ENCODE assay signal across 1 cellular context in the genomic region with DNA sequence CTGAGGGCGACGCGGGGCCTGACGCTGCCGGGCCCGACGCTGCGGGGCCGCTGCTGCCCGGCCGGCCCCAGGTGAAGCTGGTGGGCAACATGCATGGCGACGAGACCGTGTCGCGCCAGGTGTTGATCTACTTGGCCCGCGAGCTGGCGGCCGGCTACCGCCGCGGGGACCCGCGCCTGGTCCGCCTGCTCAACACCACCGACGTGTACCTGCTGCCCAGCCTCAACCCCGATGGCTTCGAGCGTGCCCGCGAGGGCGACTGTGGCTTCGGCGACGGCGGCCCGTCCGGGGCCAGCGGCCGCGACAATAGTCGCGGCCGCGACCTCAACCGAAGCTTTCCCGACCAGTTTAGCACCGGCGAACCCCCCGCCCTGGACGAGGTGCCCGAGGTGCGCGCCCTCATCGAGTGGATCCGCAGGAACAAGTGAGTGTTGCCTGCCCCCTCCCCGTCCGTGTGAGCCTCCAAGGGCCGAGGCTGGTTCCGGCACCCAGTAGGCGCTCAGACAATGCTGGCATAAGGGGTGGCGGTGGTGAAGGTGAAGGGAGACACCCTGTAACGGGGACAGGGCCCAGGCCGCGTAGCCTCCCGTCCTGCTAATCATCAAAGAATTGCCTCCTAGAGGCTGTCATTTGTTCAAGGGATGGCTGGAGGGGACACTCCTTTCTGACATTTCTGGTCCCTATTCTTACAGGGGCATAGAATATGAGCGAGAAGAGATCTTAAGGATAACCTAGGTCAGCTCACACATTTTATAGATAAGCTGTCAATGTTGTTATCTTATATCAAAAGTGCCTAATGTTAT.
TF ChIP-seq lines count a peak whose summit lies in the region.

No MANE protein-coding gene starts in this region.

TF ChIP-seq in WTC11, 78 proteins besides CTCF, POLR2A, EP300 and RAD21 (continued from another document):
- TF ChIP-seq, protein P1, sequence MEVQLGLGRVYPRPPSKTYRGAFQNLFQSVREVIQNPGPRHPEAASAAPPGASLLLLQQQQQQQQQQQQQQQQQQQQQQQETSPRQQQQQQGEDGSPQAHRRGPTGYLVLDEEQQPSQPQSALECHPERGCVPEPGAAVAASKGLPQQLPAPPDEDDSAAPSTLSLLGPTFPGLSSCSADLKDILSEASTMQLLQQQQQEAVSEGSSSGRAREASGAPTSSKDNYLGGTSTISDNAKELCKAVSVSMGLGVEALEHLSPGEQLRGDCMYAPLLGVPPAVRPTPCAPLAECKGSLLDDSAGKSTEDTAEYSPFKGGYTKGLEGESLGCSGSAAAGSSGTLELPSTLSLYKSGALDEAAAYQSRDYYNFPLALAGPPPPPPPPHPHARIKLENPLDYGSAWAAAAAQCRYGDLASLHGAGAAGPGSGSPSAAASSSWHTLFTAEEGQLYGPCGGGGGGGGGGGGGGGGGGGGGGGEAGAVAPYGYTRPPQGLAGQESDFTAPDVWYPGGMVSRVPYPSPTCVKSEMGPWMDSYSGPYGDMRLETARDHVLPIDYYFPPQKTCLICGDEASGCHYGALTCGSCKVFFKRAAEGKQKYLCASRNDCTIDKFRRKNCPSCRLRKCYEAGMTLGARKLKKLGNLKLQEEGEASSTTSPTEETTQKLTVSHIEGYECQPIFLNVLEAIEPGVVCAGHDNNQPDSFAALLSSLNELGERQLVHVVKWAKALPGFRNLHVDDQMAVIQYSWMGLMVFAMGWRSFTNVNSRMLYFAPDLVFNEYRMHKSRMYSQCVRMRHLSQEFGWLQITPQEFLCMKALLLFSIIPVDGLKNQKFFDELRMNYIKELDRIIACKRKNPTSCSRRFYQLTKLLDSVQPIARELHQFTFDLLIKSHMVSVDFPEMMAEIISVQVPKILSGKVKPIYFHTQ (CRISPR knock-in tag; IDR thresholded peaks at IDR 0.05), result no peak
- TF ChIP-seq GRHL2 (CRISPR knock-in tag; IDR thresholded peaks at IDR 0.05; ENCODE audit: insufficient replicate concordance, severe bottlenecking) (no peak), NR1H2 (CRISPR knock-in tag; IDR thresholded peaks at IDR 0.05) (no peak), ZNF396 (CRISPR knock-in tag; IDR thresholded peaks at IDR 0.05; ENCODE audit: borderline replicate concordance) (no peak), OVOL2 (CRISPR knock-in tag; IDR thresholded peaks at IDR 0.05; ENCODE audit: borderline replicate concordance) (no peak), CREB1 (CRISPR knock-in tag; IDR thresholded peaks at IDR 0.05) (no peak), PRRX2 (CRISPR knock-in tag; IDR thresholded peaks at IDR 0.05) (no peak), KAT7 (CRISPR knock-in tag; IDR thresholded peaks at IDR 0.05; ENCODE audit: borderline replicate concordance) (no peak)
- TF ChIP-seq, protein P2, sequence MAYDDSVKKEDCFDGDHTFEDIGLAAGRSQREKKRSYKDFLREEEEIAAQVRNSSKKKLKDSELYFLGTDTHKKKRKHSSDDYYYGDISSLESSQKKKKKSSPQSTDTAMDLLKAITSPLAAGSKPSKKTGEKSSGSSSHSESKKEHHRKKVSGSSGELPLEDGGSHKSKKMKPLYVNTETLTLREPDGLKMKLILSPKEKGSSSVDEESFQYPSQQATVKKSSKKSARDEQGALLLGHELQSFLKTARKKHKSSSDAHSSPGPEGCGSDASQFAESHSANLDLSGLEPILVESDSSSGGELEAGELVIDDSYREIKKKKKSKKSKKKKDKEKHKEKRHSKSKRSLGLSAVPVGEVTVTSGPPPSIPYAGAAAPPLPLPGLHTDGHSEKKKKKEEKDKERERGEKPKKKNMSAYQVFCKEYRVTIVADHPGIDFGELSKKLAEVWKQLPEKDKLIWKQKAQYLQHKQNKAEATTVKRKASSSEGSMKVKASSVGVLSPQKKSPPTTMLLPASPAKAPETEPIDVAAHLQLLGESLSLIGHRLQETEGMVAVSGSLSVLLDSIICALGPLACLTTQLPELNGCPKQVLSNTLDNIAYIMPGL (CRISPR knock-in tag; IDR thresholded peaks at IDR 0.05), result no peak
- TF ChIP-seq, protein P3, sequence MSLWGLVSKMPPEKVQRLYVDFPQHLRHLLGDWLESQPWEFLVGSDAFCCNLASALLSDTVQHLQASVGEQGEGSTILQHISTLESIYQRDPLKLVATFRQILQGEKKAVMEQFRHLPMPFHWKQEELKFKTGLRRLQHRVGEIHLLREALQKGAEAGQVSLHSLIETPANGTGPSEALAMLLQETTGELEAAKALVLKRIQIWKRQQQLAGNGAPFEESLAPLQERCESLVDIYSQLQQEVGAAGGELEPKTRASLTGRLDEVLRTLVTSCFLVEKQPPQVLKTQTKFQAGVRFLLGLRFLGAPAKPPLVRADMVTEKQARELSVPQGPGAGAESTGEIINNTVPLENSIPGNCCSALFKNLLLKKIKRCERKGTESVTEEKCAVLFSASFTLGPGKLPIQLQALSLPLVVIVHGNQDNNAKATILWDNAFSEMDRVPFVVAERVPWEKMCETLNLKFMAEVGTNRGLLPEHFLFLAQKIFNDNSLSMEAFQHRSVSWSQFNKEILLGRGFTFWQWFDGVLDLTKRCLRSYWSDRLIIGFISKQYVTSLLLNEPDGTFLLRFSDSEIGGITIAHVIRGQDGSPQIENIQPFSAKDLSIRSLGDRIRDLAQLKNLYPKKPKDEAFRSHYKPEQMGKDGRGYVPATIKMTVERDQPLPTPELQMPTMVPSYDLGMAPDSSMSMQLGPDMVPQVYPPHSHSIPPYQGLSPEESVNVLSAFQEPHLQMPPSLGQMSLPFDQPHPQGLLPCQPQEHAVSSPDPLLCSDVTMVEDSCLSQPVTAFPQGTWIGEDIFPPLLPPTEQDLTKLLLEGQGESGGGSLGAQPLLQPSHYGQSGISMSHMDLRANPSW (CRISPR knock-in tag; conservative IDR thresholded peaks at IDR 0.05; ENCODE audit: low read depth), result no peak
- TF ChIP-seq, protein P4, sequence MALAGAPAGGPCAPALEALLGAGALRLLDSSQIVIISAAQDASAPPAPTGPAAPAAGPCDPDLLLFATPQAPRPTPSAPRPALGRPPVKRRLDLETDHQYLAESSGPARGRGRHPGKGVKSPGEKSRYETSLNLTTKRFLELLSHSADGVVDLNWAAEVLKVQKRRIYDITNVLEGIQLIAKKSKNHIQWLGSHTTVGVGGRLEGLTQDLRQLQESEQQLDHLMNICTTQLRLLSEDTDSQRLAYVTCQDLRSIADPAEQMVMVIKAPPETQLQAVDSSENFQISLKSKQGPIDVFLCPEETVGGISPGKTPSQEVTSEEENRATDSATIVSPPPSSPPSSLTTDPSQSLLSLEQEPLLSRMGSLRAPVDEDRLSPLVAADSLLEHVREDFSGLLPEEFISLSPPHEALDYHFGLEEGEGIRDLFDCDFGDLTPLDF (CRISPR knock-in tag; IDR thresholded peaks at IDR 0.05), result no peak
- TF ChIP-seq, protein P5, sequence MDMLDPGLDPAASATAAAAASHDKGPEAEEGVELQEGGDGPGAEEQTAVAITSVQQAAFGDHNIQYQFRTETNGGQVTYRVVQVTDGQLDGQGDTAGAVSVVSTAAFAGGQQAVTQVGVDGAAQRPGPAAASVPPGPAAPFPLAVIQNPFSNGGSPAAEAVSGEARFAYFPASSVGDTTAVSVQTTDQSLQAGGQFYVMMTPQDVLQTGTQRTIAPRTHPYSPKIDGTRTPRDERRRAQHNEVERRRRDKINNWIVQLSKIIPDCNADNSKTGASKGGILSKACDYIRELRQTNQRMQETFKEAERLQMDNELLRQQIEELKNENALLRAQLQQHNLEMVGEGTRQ (CRISPR knock-in tag; IDR thresholded peaks at IDR 0.05), result no peak
- TF ChIP-seq, protein P6, sequence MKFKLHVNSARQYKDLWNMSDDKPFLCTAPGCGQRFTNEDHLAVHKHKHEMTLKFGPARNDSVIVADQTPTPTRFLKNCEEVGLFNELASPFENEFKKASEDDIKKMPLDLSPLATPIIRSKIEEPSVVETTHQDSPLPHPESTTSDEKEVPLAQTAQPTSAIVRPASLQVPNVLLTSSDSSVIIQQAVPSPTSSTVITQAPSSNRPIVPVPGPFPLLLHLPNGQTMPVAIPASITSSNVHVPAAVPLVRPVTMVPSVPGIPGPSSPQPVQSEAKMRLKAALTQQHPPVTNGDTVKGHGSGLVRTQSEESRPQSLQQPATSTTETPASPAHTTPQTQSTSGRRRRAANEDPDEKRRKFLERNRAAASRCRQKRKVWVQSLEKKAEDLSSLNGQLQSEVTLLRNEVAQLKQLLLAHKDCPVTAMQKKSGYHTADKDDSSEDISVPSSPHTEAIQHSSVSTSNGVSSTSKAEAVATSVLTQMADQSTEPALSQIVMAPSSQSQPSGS (CRISPR knock-in tag; IDR thresholded peaks at IDR 0.05; ENCODE audit: borderline replicate concordance, low read depth), result no peak
- TF ChIP-seq, protein P7, sequence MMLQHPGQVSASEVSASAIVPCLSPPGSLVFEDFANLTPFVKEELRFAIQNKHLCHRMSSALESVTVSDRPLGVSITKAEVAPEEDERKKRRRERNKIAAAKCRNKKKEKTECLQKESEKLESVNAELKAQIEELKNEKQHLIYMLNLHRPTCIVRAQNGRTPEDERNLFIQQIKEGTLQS (CRISPR knock-in tag; conservative IDR thresholded peaks at IDR 0.05), result no peak
